1 cellular context compared by ENCODE assay signal in genomic region chr19:1286859-1287621, GRCh38.
TF ChIP-seq lines count a peak whose summit lies in the region.

No MANE protein-coding gene starts in this region.

TF ChIP-seq in endothelial cell of umbilical vein, 7 proteins besides CTCF, POLR2A, EP300 and RAD21:
- TF ChIP-seq POLR2AphosphoS5 (IDR thresholded peaks at IDR 0.05; ENCODE audit: insufficient read depth, low read depth, low read length) (no peak), MAX (IDR thresholded peaks at IDR 0.05; ENCODE audit: insufficient read depth, insufficient read length) (no peak), MYC (IDR thresholded peaks at IDR 0.05; ENCODE audit: low read depth, low read length) (no peak), EZH2 (IDR thresholded peaks at IDR 0.05; ENCODE audit: borderline replicate concordance, low read depth, low read length, severe bottlenecking) (peak; percentile 68), JUN (IDR thresholded peaks at IDR 0.05; ENCODE audit: borderline replicate concordance, insufficient read depth, insufficient read length, low read depth) (no peak)
